Comparison of ENCODE assay signal across 25 cellular contexts in genomic region chr13:88701551-88701950, GRCh38.
"Had no signal": no experiment of that assay in that cellular context is flagged by ENCODE, and none has a peak within 500 bp of the region (broad histone marks: within the 10 kb centered on the region; RNA-seq: fewer than 3 reads in every experiment).

No MANE protein-coding gene starts in this region.

- H3K27me3 ChIP-seq: body of pancreas, gastrocnemius medialis, heart right ventricle, neural progenitor cell, suprapubic skin, vagina had no signal

- H2AFZ ChIP-seq: neural progenitor cell had no signal

- H3K9ac ChIP-seq: neural progenitor cell had no signal

- H3K4me3 ChIP-seq: body of pancreas, gastrocnemius medialis, heart right ventricle, lung, neural progenitor cell, suprapubic skin, vagina had no signal

- H3K9me3 ChIP-seq: body of pancreas, gastrocnemius medialis, suprapubic skin, vagina had no signal

- ATAC-seq: body of pancreas; gastrocnemius medialis; left colon; naive thymus-derived CD8-positive, alpha-beta T cell; stimulated activated effector memory CD8-positive, alpha-beta T cell treated with anti-CD3 and anti-CD28 coated beads, Interleukin-12 subunit alpha, Interleukin-12 subunit beta, amount 100 ng/mL, for 72 hours; stimulated activated naive CD8-positive, alpha-beta T cell treated with anti-CD3 and anti-CD28 coated beads, Interleukin-15, amount 100 ng/mL, for 72 hours had no signal

- H3K36me3 ChIP-seq: gastrocnemius medialis, heart right ventricle, neural progenitor cell, suprapubic skin, vagina had no signal

- H3K4me1 ChIP-seq: body of pancreas, gastrocnemius medialis, heart right ventricle, neural progenitor cell, suprapubic skin, vagina had no signal

- H3K27ac ChIP-seq: body of pancreas, gastrocnemius medialis, heart right ventricle, neural progenitor cell, suprapubic skin, vagina had no signal

- H3K4me2 ChIP-seq: neural progenitor cell had no signal

- DNase-seq: activated CD4-positive, alpha-beta memory T cell treated with anti-CD3 and anti-CD28 coated beads for 36 hours; activated CD4-positive, alpha-beta T cell treated with anti-CD3 and anti-CD28 coated beads for 48 hours; activated naive CD4-positive, alpha-beta T cell treated with Interleukin-2 at 50 U/mL for 16 hours; activated naive CD8-positive, alpha-beta T cell treated with anti-CD3 and anti-CD28 coated beads, Interleukin-2, amount 10 ng/mL, durations not matched to agents 7 days and 5 days; activated T-cell treated with anti-CD3 and anti-CD28 coated beads, Interleukin-2, amount 50 U/mL, for 48 hours; body of pancreas; central memory CD4-positive, alpha-beta T cell; dermis blood vessel endothelial cell; effector CD8-positive, alpha-beta T cell; gastrocnemius medialis; heart right ventricle; islet precursor cell; left colon; naive thymus-derived CD8-positive, alpha-beta T cell; posterior cingulate gyrus; retina; stimulated activated CD4-positive, alpha-beta T cell treated with anti-CD3 and anti-CD28 coated beads, Interleukin-12 subunit alpha, Interleukin-12 subunit beta, amount 100 ng/mL, for 4 hours; stimulated activated naive CD8-positive, alpha-beta T cell treated with anti-CD3 and anti-CD28 coated beads, Interleukin-15, amount 100 ng/mL, for 72 hours; T1000; trophoblast cell had no signal
